ENCODE assay signal across 11 cellular contexts in the genomic region with DNA sequence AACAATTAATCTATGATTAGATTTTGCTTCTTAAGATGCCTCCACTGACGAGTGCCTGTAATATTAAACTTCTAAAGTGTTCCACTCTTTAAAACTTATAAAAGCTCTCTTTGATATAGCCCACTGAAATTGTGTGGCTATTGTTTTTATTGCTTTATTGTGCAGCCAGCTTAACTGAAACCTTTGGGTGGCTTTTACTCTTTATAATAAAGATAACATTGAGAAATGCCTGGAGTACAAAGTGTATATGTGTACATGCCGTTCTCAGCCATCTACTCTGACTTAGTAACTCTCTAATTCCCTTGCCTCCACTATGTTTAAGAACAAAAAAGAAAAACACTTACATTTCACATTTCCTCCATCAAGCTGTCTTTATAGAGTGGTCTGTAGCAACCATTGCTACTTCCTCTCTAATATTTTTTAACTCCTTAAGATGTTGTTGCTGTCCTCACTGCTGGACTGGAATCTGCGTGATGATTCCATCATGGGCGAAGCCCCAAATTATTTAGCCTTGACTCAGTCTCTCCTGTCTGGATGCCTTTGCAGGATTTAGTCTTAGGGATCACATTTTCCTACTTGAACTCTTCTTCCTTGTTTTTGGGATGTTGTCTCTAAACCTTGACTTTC. TPM values are rescaled to one million over a fixed set of nuclear protein-coding genes. Genes with fewer than 3 reads are reported as not detected.
A peak's percentile ranks its signal among the peaks of the same experiment; 100 is the strongest.
DNase-seq lines count a peak whose midpoint lies in the region; ATAC-seq, FAIRE-seq and TF ChIP-seq lines count a peak whose summit lies in the region.
"Had no signal": no experiment of that assay in that cellular context is flagged by ENCODE, and none has a peak within 500 bp of the region (broad histone marks: within the 10 kb centered on the region; RNA-seq: fewer than 3 reads in every experiment).

No MANE protein-coding gene starts in this region.

- no peaks in the 10 kb centered on the region for H3K9me3 Mint-ChIP-seq in Caco-2 (ENCODE audit: unreplicated experiment)

- intact Hi-C loops in Caco-2 (cut with micrococcal nuclease; ENCODE audit: unreplicated experiment): no loop called here
- intact Hi-C loops in gastrocnemius medialis (cut with DNase I; ENCODE audit: low total_unique reads): loop anchor here (2.0 kb wide), 1 partner anchor 748 kb away; no protein-coding TSS in a partner anchor

- H3K9me3 ChIP-seq in Caco-2 (peaks cover 4% of the 10 kb centered on the region; the same call in 1 of the 2 replicates), gastrocnemius medialis (no peaks in the 10 kb centered on the region)

- no peaks in the 10 kb centered on the region for H3K27me3 Mint-ChIP-seq in Caco-2 (ENCODE audit: insufficient read depth, unreplicated experiment)

- DNase-seq in Caco-2: no peak
- DNase-seq in RCC 7860 (ENCODE audit: low spot score): peak; percentile 7
- peak; percentile 59 for DNase-seq in fibroblast of pulmonary artery (ENCODE audit: low read depth)
- DNase-seq in gastrocnemius medialis: no peak
- no peak for DNase-seq in stimulated activated CD4-positive, alpha-beta T cell treated with anti-CD3 and anti-CD28 coated beads, Interleukin-15, amount 100 ng/mL, for 24 hours
- DNase-seq in NCI-H1092 treated with DMSO at 0.1 percent for 48 hours (lab: John Stamatoyannopoulos, UW): no peak
- DNase-seq: activated naive CD4-positive, alpha-beta T cell treated with Interleukin-2 at 50 U/mL for 16 hours; NCI-H1105 treated with DMSO at 0.1 percent for 48 hours; WERI-Rb-1 had no signal

- in situ Hi-C loops in gastrocnemius medialis (cut with MboI; ENCODE audit: low sequenced_read_pairs in 4 of 4): loop anchor here in 1 of 4 donors (25.0 kb wide), 1 partner anchor 737 kb away; no protein-coding TSS in a partner anchor

- CTCF ChIA-PET in Caco-2 (lab: Charles Lee): interaction anchor here (1.0 kb wide), 1 partner anchor 28 kb away, joined by 3 read pairs; no protein-coding TSS in a partner anchor

- H3K27ac Mint-ChIP-seq in Caco-2 (ENCODE audit: unreplicated experiment): peak overlapping the region; percentile 27

- H3K27ac ChIP-seq in gastrocnemius medialis: peak overlapping the region; percentile 43 to 63 (median 54)

- no peak for TF ChIP-seq POLR2A in gastrocnemius medialis (IDR thresholded peaks at IDR 0.05)

- no peak overlapping the region for H3K4me3 Mint-ChIP-seq in Caco-2 (ENCODE audit: unreplicated experiment)

- H3K4me3 ChIP-seq in Caco-2 (ENCODE audit: low read depth, low read length) (no peak overlapping the region), fibroblast of pulmonary artery (replicated peaks; ENCODE audit: low read depth, low read length) (no peak overlapping the region), gastrocnemius medialis (peak overlapping the region in 3 of 4 donors; percentile 1 to 22 (median 9))
- H3K4me3 ChIP-seq: skin epidermis had no signal

- POLR2A ChIA-PET in Caco-2 (lab: Charles Lee): no interaction called here

- peaks cover 38% of the 10 kb centered on the region for H3K4me1 Mint-ChIP-seq in Caco-2 (ENCODE audit: low read depth, unreplicated experiment)

- no peaks in the 10 kb centered on the region for H3K27me3 ChIP-seq in Caco-2 (replicated peaks; ENCODE audit: control insufficient read depth, insufficient read depth, low read length)
- no peaks in the 10 kb centered on the region for H3K27me3 ChIP-seq in gastrocnemius medialis

- ATAC-seq in gastrocnemius medialis: peak; percentile 15 to 32
- no peak for ATAC-seq in GM18861 (IDR thresholded peaks at IDR 0.05; ENCODE audit: unreplicated experiment)

- no peak for TF ChIP-seq CTCF in Caco-2 (IDR thresholded peaks at IDR 0.05; ENCODE audit: insufficient read depth in 1 of 2, low read depth in 1 of 2, low read length in 1 of 2, severe bottlenecking in 1 of 2, unreplicated experiment in 1 of 2)
- no peak for TF ChIP-seq CTCF in fibroblast of pulmonary artery (IDR thresholded peaks at IDR 0.05; ENCODE audit: low read length, missing control alignments)
- TF ChIP-seq CTCF in gastrocnemius medialis (IDR thresholded peaks at IDR 0.05 in 4 of 5, conservative IDR thresholded peaks at IDR 0.05 in 1 of 5): no peak

- peaks cover 14% of the 10 kb centered on the region for H3K4me1 ChIP-seq in Caco-2
- peaks cover 57 to 70% of the 10 kb centered on the region in 2 donors for H3K4me1 ChIP-seq in gastrocnemius medialis

- no peak for FAIRE-seq in RCC 7860 (lab: Jason Lieb, UNC)

- no TSS peak for BruUV-seq in Caco-2 (replicated peaks; lab: Mats Ljungman, UMichigan)

- H3K36me3 Mint-ChIP-seq in Caco-2 (ENCODE audit: insufficient read depth, unreplicated experiment): peaks cover 56% of the 10 kb centered on the region

- H3K36me3 ChIP-seq in Caco-2 (ENCODE audit: control insufficient read depth, insufficient read depth, low read length): peaks cover 8% of the 10 kb centered on the region
- H3K36me3 ChIP-seq in gastrocnemius medialis: peaks cover 0 to 34% of the 10 kb centered on the region in 2 donors

RNA-seq across cellular contexts. Expression of a gene that starts 9.1 kb away (rescaled TPM):
- 47.8 and 54.6 TPM in 2 replicates for total RNA-seq in Caco-2 (2022)
- 100 to 1,000 TPM in 2 of 4 donors, 10 to 100 TPM in 2; 87.2 to 129 (median 100) TPM for total RNA-seq in gastrocnemius medialis

Comparison
In these comparisons a context has a peak if more than half of its experiments do, and no peak if none do; other contexts are left out.
1. DNase-seq: peak in RCC 7860 (single experiment) and fibroblast of pulmonary artery (single experiment); none in Caco-2 (0 of 2), gastrocnemius medialis (0 of 2), stimulated activated CD4-positive, alpha-beta T cell treated with anti-CD3 and anti-CD28 coated beads, Interleukin-15, amount 100 ng/mL, for 24 hours (single experiment) and NCI-H1092 treated with DMSO at 0.1 percent for 48 hours (single experiment).
2. H3K4me3 ChIP-seq: peak in gastrocnemius medialis (3 of 4); none in Caco-2 (single experiment) and fibroblast of pulmonary artery (single experiment).